31 cellular contexts compared by ENCODE assay signal in the genomic region with DNA sequence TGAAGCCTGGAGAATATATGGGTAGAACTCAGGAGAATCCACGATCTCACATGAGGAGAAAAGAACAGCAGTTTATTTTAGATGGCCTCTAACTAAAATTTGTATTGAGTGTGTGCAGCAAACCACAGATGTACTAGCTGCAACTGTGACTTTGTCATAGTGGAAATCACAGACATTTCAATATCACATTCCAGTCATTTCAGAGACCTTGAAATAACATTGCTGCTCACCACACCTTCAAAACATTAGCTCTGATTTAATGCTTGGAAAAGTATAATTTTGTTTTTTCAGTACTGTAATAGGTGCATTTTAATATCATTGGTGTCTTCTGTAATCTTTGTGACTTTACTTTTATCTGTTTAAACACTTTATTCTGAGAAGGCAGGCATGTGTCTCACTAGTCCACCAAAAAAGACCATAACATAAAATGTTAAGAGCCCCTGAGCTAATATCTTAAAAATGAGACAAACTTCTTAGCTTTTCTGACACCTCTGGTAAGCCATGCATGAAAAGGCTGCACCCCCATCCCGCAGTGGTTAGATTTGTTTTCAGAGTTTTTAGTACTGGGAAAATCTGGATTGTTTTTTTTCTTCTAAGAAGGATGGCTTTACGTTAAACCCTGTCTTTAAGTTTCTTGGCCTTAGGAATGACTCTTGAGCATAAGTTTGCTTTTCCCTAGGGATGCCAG. TPM values are rescaled to one million over a fixed set of nuclear protein-coding genes. Genes with fewer than 3 reads are reported as not detected.
DNase-seq lines count a peak whose midpoint lies in the region; ATAC-seq, FAIRE-seq and TF ChIP-seq lines count a peak whose summit lies in the region.
"Had no signal": no experiment of that assay in that cellular context is flagged by ENCODE, and none has a peak within 500 bp of the region (broad histone marks: within the 10 kb centered on the region; RNA-seq: fewer than 3 reads in every experiment).

No MANE protein-coding gene starts in this region.

- H3K27ac Mint-ChIP-seq in MCF 10A (ENCODE audit: low read depth, unreplicated experiment), result peak overlapping the region; percentile 62
- peak overlapping the region; percentile 87 for H3K27ac Mint-ChIP-seq in chondrocyte (ENCODE audit: unreplicated experiment)
- peak overlapping the region; percentile 25 for H3K27ac Mint-ChIP-seq in neural progenitor cell
- H3K27ac Mint-ChIP-seq: activated T-cell treated with anti-CD3 and anti-CD28 coated beads, Interleukin-2, amount 50 U/mL, for 24 hours; brain; CD4-positive, CD25-positive, alpha-beta regulatory T cell; progenitor cell of endocrine pancreas; stimulated activated effector memory CD8-positive, alpha-beta T cell treated with anti-CD3 and anti-CD28 coated beads, Interleukin-12 subunit alpha, Interleukin-12 subunit beta, amount 100 ng/mL, for 72 hours; T-helper 1 cell treated with Interleukin-12 subunit alpha and Interleukin-12 subunit beta and Interleukin-4 antibody, amounts not matched to agents 30 μg/mL and 1 μg/mL, for 36 hours had no signal

- no peaks in the 10 kb centered on the region for H3F3A ChIP-seq in neural progenitor cell (ENCODE audit: low read depth)

- H3K4me3 Mint-ChIP-seq in MCF 10A (ENCODE audit: unreplicated experiment), result no peak overlapping the region
- H3K4me3 Mint-ChIP-seq in chondrocyte (ENCODE audit: unreplicated experiment), result no peak overlapping the region
- H3K4me3 Mint-ChIP-seq in neural progenitor cell, result no peak overlapping the region
- H3K4me3 Mint-ChIP-seq: activated T-cell treated with anti-CD3 and anti-CD28 coated beads, Interleukin-2, amount 50 U/mL, for 24 hours; brain; CD4-positive, CD25-positive, alpha-beta regulatory T cell; neural crest cell; stimulated activated effector memory CD8-positive, alpha-beta T cell treated with anti-CD3 and anti-CD28 coated beads, Interleukin-12 subunit alpha, Interleukin-12 subunit beta, amount 100 ng/mL, for 72 hours; T-helper 1 cell treated with Interleukin-12 subunit alpha and Interleukin-12 subunit beta and Interleukin-4 antibody, amounts not matched to agents 30 μg/mL and 1 μg/mL, for 36 hours had no signal

- no peak for TF ChIP-seq POLR2A in breast epithelium (IDR thresholded peaks at IDR 0.05)

- H3K9me3 Mint-ChIP-seq in MCF 10A (ENCODE audit: unreplicated experiment), result no peaks in the 10 kb centered on the region
- H3K9me3 Mint-ChIP-seq in chondrocyte (ENCODE audit: low read depth), result no peaks in the 10 kb centered on the region
- H3K9me3 Mint-ChIP-seq in neural progenitor cell, result no peaks in the 10 kb centered on the region
- H3K9me3 Mint-ChIP-seq: activated T-cell treated with anti-CD3 and anti-CD28 coated beads, Interleukin-2, amount 50 U/mL, for 24 hours; brain; neural crest cell; stimulated activated effector memory CD8-positive, alpha-beta T cell treated with anti-CD3 and anti-CD28 coated beads, Interleukin-12 subunit alpha, Interleukin-12 subunit beta, amount 100 ng/mL, for 72 hours; T-helper 1 cell treated with Interleukin-12 subunit alpha and Interleukin-12 subunit beta and Interleukin-4 antibody, amounts not matched to agents 30 μg/mL and 1 μg/mL, for 36 hours had no signal

- POLR2A ChIA-PET in MCF 10A (lab: Yijun Ruan, JAX), result interaction anchor here (0.6 to 2.0 kb wide), 4 partner anchors 9 to 22 kb away, joined by 3 to 8 read pairs (median 4); no protein-coding TSS in a partner anchor

- H3K4me3 ChIP-seq in breast epithelium (no peak overlapping the region), neural progenitor cell (no peak overlapping the region), kidney (ENCODE audit: low read length in 2 of 2) (no peak overlapping the region)
- H3K4me3 ChIP-seq: dorsolateral prefrontal cortex, esophagus squamous epithelium, sigmoid colon, upper lobe of left lung had no signal

- BruUV-seq in MCF 10A (replicated peaks; lab: Mats Ljungman, UMichigan), result no TSS peak

- no peak overlapping the region for H2AFZ ChIP-seq in neural progenitor cell (replicated peaks)

- H3K9me3 ChIP-seq in breast epithelium (no peaks in the 10 kb centered on the region), neural progenitor cell (ENCODE audit: low read depth) (no peaks in the 10 kb centered on the region), kidney (ENCODE audit: control insufficient read depth in 1 of 2, low read length in 2 of 2) (no peaks in the 10 kb centered on the region)
- H3K9me3 ChIP-seq: esophagus squamous epithelium, sigmoid colon, SK-N-SH, upper lobe of left lung had no signal

- H3K79me2 ChIP-seq in neural progenitor cell (ENCODE audit: low read depth), result no peaks in the 10 kb centered on the region

- no peak for DNase-seq in MCF 10A (ENCODE audit: unreplicated experiment)
- DNase-seq in breast epithelium (ENCODE audit: low spot score in 2 of 2), result no peak
- no peak for DNase-seq in chondrocyte (ENCODE audit: low spot score)
- no peak for DNase-seq in neural progenitor cell (ENCODE audit: low spot score)
- no peak for DNase-seq in SIG-M5 (lab: John Stamatoyannopoulos, UW)
- no peak for DNase-seq in HuH-7.5 (ENCODE audit: low spot score)
- no peak for DNase-seq in kidney
- DNase-seq: activated T-cell treated with anti-CD3 and anti-CD28 coated beads, Interleukin-2, amount 50 U/mL, for 24 hours; AML-193; CD4-positive, CD25-positive, alpha-beta regulatory T cell; DND-41; dorsolateral prefrontal cortex; esophagus squamous epithelium; foreskin keratinocyte; NCI-H1092; NCI-H1694; sigmoid colon; SK-N-SH; upper lobe of left lung had no signal

- CTCF ChIA-PET in MCF 10A (lab: Yijun Ruan, JAX), result interaction anchor here (0.8 kb wide), 1 partner anchor 66 kb away, joined by 3 read pairs; no protein-coding TSS in a partner anchor

- H4K20me1 ChIP-seq in neural progenitor cell (ENCODE audit: low read depth), result no peaks in the 10 kb centered on the region

- H3K27me3 ChIP-seq in breast epithelium (no peaks in the 10 kb centered on the region), neural progenitor cell (no peaks in the 10 kb centered on the region)
- H3K27me3 ChIP-seq: esophagus squamous epithelium, foreskin keratinocyte, upper lobe of left lung had no signal

- intact Hi-C loops in MCF 10A (cut with micrococcal nuclease), result no loop called here
- intact Hi-C loops in breast epithelium (cut with DNase I; ENCODE audit: low total_unique reads), result no loop called here
- intact Hi-C loops in kidney (cut with DNase I), result no loop called here

- no peak overlapping the region for H3K27ac ChIP-seq in breast epithelium
- H3K27ac ChIP-seq in neural progenitor cell, result no peak overlapping the region
- peak overlapping the region in 1 of 2 donors; percentile 40 for H3K27ac ChIP-seq in kidney (ENCODE audit: low read depth in 2 of 2, low read length in 2 of 2)
- H3K27ac ChIP-seq: 22Rv1, dorsolateral prefrontal cortex, esophagus squamous epithelium, foreskin keratinocyte, RWPE1, sigmoid colon, upper lobe of left lung had no signal

- TF ChIP-seq CTCF in MCF 10A (IDR thresholded peaks at IDR 0.05; ENCODE audit: unreplicated experiment), result no peak
- no peak for TF ChIP-seq CTCF in breast epithelium (IDR thresholded peaks at IDR 0.05)
- no peak for TF ChIP-seq CTCF in chondrocyte (IDR thresholded peaks at IDR 0.05)
- no peak for TF ChIP-seq CTCF in neural progenitor cell (IDR thresholded peaks at IDR 0.05)
- TF ChIP-seq CTCF in kidney (IDR thresholded peaks at IDR 0.05; ENCODE audit: borderline replicate concordance, extremely low read depth, insufficient read depth), result no peak

- H3K36me3 Mint-ChIP-seq in MCF 10A (ENCODE audit: insufficient read depth, unreplicated experiment) (no peaks in the 10 kb centered on the region), chondrocyte (ENCODE audit: low read depth) (no peaks in the 10 kb centered on the region), neural progenitor cell (no peaks in the 10 kb centered on the region)
- H3K36me3 Mint-ChIP-seq: brain; CD4-positive, CD25-positive, alpha-beta regulatory T cell; stimulated activated effector memory CD8-positive, alpha-beta T cell treated with anti-CD3 and anti-CD28 coated beads, Interleukin-12 subunit alpha, Interleukin-12 subunit beta, amount 100 ng/mL, for 72 hours had no signal

- FAIRE-seq in kidney (lab: Jason Lieb, UNC), result no peak
- FAIRE-seq: D721Med, endometrium had no signal

- no peak overlapping the region for H3K9ac ChIP-seq in neural progenitor cell
- no peak overlapping the region for H3K9ac ChIP-seq in kidney (ENCODE audit: low read length in 2 of 2)
- H3K9ac ChIP-seq: SK-N-SH had no signal

- no peak for ATAC-seq in GM19467 (IDR thresholded peaks at IDR 0.05; ENCODE audit: unreplicated experiment)
- ATAC-seq: foreskin keratinocyte; stimulated activated effector memory CD8-positive, alpha-beta T cell treated with anti-CD3 and anti-CD28 coated beads, Interleukin-12 subunit alpha, Interleukin-12 subunit beta, amount 100 ng/mL, for 72 hours had no signal

- H3K4me1 Mint-ChIP-seq in MCF 10A (ENCODE audit: insufficient read depth, unreplicated experiment) (peaks cover 47% of the 10 kb centered on the region), chondrocyte (ENCODE audit: low read depth) (peaks cover 85% of the 10 kb centered on the region), neural progenitor cell (no peaks in the 10 kb centered on the region)
- H3K4me1 Mint-ChIP-seq: brain; CD4-positive, CD25-positive, alpha-beta regulatory T cell; neural crest cell; stimulated activated effector memory CD8-positive, alpha-beta T cell treated with anti-CD3 and anti-CD28 coated beads, Interleukin-12 subunit alpha, Interleukin-12 subunit beta, amount 100 ng/mL, for 72 hours had no signal

- H3K36me3 ChIP-seq in breast epithelium (no peaks in the 10 kb centered on the region), neural progenitor cell (no peaks in the 10 kb centered on the region), kidney (ENCODE audit: control insufficient read depth in 1 of 2, insufficient read depth in 2 of 2, low read length in 2 of 2) (peaks cover 3 to 31% of the 10 kb centered on the region in 2 donors)
- H3K36me3 ChIP-seq: sigmoid colon, upper lobe of left lung had no signal

- H3K27me3 Mint-ChIP-seq in MCF 10A (ENCODE audit: insufficient read depth, unreplicated experiment), result no peaks in the 10 kb centered on the region
- H3K27me3 Mint-ChIP-seq in chondrocyte (ENCODE audit: low read depth), result no peaks in the 10 kb centered on the region
- peaks cover 2% of the 10 kb centered on the region for H3K27me3 Mint-ChIP-seq in neural progenitor cell (ENCODE audit: insufficient read depth, low read depth)
- H3K27me3 Mint-ChIP-seq: brain; CD4-positive, CD25-positive, alpha-beta regulatory T cell had no signal

- H3K4me1 ChIP-seq in breast epithelium (no peaks in the 10 kb centered on the region), neural progenitor cell (no peaks in the 10 kb centered on the region), kidney (ENCODE audit: control insufficient read depth in 1 of 2, insufficient read depth in 1 of 2, low read depth in 1 of 2, low read length in 2 of 2) (peaks cover 10 to 12% of the 10 kb centered on the region in 2 donors)
- H3K4me1 ChIP-seq: sigmoid colon had no signal

- no peak overlapping the region for H3K4me2 ChIP-seq in neural progenitor cell
- H3K4me2 ChIP-seq: SK-N-SH had no signal

RNA-seq across cellular contexts. Expression of gene KCNJ15, which starts 30.1 kb away (rescaled TPM):
- total RNA-seq in MCF 10A (2022) (2.2 and 2.4 TPM in 2 replicates), breast epithelium (1 to 10 TPM in 1 of 3 donors, under 1 TPM in 2; 0.80 to 6.9 (median 0.98) TPM), chondrocyte (0.21 to 0.80 TPM (median 0.27 TPM) in 3 replicates), neural progenitor cell (ENCODE audit: low replicate concordance) (not detected in 2 replicates), kidney (142 TPM)
- 102 TPM for polyA plus RNA-seq in kidney (ENCODE audit: insufficient read depth, low read depth, low replicate concordance)
- total RNA-seq: cerebellum, HT-29 had no signal
- polyA plus RNA-seq: CD4-positive, CD25-positive, alpha-beta regulatory T cell had no signal

Comparison
In these comparisons a context has a peak if more than half of its experiments do, and no peak if none do; other contexts are left out.
1. H3K27ac Mint-ChIP-seq: peak in every context shown above with its lines; median percentile 87 in chondrocyte; 62 in MCF 10A; 25 in neural progenitor cell.
2. RNA of gene KCNJ15, which starts 30.1 kb away (total RNA-seq): 142 TPM in kidney (single experiment); 2.2 to 2.4 TPM in MCF 10A, 0.80 to 6.9 TPM in breast epithelium, 0.21 to 0.80 TPM in chondrocyte and not detected in neural progenitor cell; every median in the first group is over 10 times any median in the second.